In genomic region chr2:179460530-179460929, GRCh38 we compare ENCODE assay signal across 1 cellular context.
TF ChIP-seq lines count a peak whose summit lies in the region.

No MANE protein-coding gene starts in this region.

TF ChIP-seq in HepG2, 621 proteins besides CTCF, POLR2A, EP300 and RAD21 (continued from another document):
- TF ChIP-seq SATB2 (CRISPR knock-in tag; IDR thresholded peaks at IDR 0.05) = no peak
- no peak for TF ChIP-seq PITX1 (CRISPR knock-in tag; IDR thresholded peaks at IDR 0.05)
- TF ChIP-seq FOSL1 (CRISPR knock-in tag; IDR thresholded peaks at IDR 0.05; ENCODE audit: borderline replicate concordance) = peak; percentile 68
- no peak for TF ChIP-seq AHR (CRISPR knock-in tag; IDR thresholded peaks at IDR 0.05)
- TF ChIP-seq SMAD3 (CRISPR knock-in tag; IDR thresholded peaks at IDR 0.05) = no peak
- no peak for TF ChIP-seq ZNF800 (CRISPR knock-in tag; IDR thresholded peaks at IDR 0.05)
- no peak for TF ChIP-seq HOXA3 (CRISPR knock-in tag; IDR thresholded peaks at IDR 0.05)
- 0 out of 4 replicates have a peak, but pooled peaks of 1 of the 2 experiments have one; percentile 9 for TF ChIP-seq MAFK (conservative IDR thresholded peaks at IDR 0.05 in 1 of 2, IDR thresholded peaks at IDR 0.05 in 1 of 2; ENCODE audit: low read length in 2 of 2)
- TF ChIP-seq ZNF576 (CRISPR knock-in tag; IDR thresholded peaks at IDR 0.05) = no peak
- no peak for TF ChIP-seq KAT2B (IDR thresholded peaks at IDR 0.05; ENCODE audit: borderline replicate concordance, low read depth, low read length)
- no peak for TF ChIP-seq TOPORS (CRISPR knock-in tag; IDR thresholded peaks at IDR 0.05)
- no peak for TF ChIP-seq ZNF772 (CRISPR knock-in tag; IDR thresholded peaks at IDR 0.05)
- TF ChIP-seq MAFF (IDR thresholded peaks at IDR 0.05; ENCODE audit: low read depth, low read length) = peak; percentile 49
- peak; percentile 95 for TF ChIP-seq FOSL2 (CRISPR knock-in tag; IDR thresholded peaks at IDR 0.05)
- TF ChIP-seq PHF8 (CRISPR knock-in tag; IDR thresholded peaks at IDR 0.05) = no peak
- TF ChIP-seq CCDC6 (CRISPR knock-in tag; IDR thresholded peaks at IDR 0.05) = no peak
- TF ChIP-seq ZFP1 (CRISPR knock-in tag; IDR thresholded peaks at IDR 0.05) = no peak
- TF ChIP-seq HDAC2 (CRISPR knock-in tag; IDR thresholded peaks at IDR 0.05) = no peak
- TF ChIP-seq HOMEZ (CRISPR knock-in tag; IDR thresholded peaks at IDR 0.05; ENCODE audit: low read depth) = peak; percentile 74; the same call in 1 of the 2 replicates
- no peak for TF ChIP-seq ZXDC (CRISPR knock-in tag; IDR thresholded peaks at IDR 0.05)
- no peak for TF ChIP-seq ZNF18 (CRISPR knock-in tag; IDR thresholded peaks at IDR 0.05; ENCODE audit: insufficient replicate concordance)
- TF ChIP-seq TFE3 (CRISPR knock-in tag; IDR thresholded peaks at IDR 0.05) = peak; percentile 41; the same call in 1 of the 2 replicates
- no peak for TF ChIP-seq ZNF687 (CRISPR knock-in tag; IDR thresholded peaks at IDR 0.05)
- TF ChIP-seq CSRNP2 (CRISPR knock-in tag; conservative IDR thresholded peaks at IDR 0.05; ENCODE audit: low read depth) = no peak
- TF ChIP-seq ZNF501 (CRISPR knock-in tag; IDR thresholded peaks at IDR 0.05) = no peak
- TF ChIP-seq PAXIP1 (CRISPR knock-in tag; conservative IDR thresholded peaks at IDR 0.05) = no peak
- TF ChIP-seq JDP2 (CRISPR knock-in tag; IDR thresholded peaks at IDR 0.05; ENCODE audit: borderline replicate concordance) = no peak
- no peak for TF ChIP-seq PAX8 (CRISPR knock-in tag; IDR thresholded peaks at IDR 0.05; ENCODE audit: borderline replicate concordance)
- TF ChIP-seq PHF5A (CRISPR knock-in tag; IDR thresholded peaks at IDR 0.05; ENCODE audit: low read depth, unreplicated experiment) = no peak
- no peak for TF ChIP-seq ZNF768 (CRISPR knock-in tag; IDR thresholded peaks at IDR 0.05)
